20 cellular contexts compared by ENCODE assay signal in the genomic region with DNA sequence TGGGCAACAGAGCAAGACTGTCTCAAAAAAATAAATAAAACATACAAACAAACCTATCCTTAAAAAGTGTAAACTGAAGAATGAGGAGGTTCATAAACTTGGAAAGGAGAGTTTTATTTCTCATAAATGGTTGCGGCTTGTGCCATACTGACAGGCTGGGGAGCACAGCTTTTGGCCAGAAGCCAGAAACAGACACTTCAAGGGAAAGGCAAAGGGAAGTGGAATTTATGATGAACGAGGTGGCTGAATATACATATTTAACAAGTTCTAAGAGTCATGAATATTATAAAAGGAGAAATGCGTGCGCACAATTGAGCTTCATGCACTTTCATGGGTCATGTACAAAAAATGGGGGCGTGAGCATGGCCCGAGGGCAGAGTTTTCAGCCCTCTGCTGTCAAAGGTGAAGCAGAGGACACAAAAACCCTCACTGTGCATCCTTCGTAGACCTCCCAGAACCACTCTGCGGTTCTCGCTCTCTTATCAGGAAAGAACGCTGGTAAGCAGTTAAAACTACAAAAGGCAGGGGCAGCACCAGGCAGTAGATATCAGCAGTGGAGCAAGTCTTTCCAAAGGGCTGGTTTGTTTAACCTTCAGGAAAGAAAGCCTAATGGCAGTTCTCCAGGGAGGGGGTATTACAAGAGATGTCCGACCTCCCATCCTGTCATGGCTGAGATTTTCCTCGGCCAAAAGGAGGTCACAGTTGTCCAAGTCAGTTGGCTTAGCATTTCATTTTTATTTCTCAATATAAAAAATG. TPM values are rescaled to one million over a fixed set of nuclear protein-coding genes. Genes with fewer than 3 reads are reported as not detected.
DNase-seq lines count a peak whose midpoint lies in the region; TF ChIP-seq lines count a peak whose summit lies in the region.
"Had no signal": no experiment of that assay in that cellular context is flagged by ENCODE, and none has a peak within 500 bp of the region (broad histone marks: within the 10 kb centered on the region; RNA-seq: fewer than 3 reads in every experiment).

No MANE protein-coding gene starts in this region.

- H3K36me3 Mint-ChIP-seq in neural crest cell (ENCODE audit: low read depth): peaks cover 31% of the 10 kb centered on the region
- H3K36me3 Mint-ChIP-seq in endodermal cell (ENCODE audit: low read depth): peaks cover 38% of the 10 kb centered on the region
- peaks cover 42% of the 10 kb centered on the region for H3K36me3 Mint-ChIP-seq in activated T-helper 1 cell treated with anti-CD3 and anti-CD28 coated beads, Interleukin-12 subunit alpha, Interleukin-12 subunit beta, Interleukin-2, Interleukin-4 antibody, amounts not matched to agents 30 ng/mL and 10 ng/mL and 1 ng/mL, durations not matched to agents 14 hours and 24 hours and 36 hours (ENCODE audit: low read depth)

- H3K9me3 Mint-ChIP-seq in neural crest cell (peaks cover 12% of the 10 kb centered on the region), endodermal cell (peaks cover 7% of the 10 kb centered on the region)
- peaks cover 14% of the 10 kb centered on the region for H3K9me3 Mint-ChIP-seq in activated T-helper 1 cell treated with anti-CD3 and anti-CD28 coated beads, Interleukin-12 subunit alpha, Interleukin-12 subunit beta, Interleukin-2, Interleukin-4 antibody, amounts not matched to agents 30 ng/mL and 10 ng/mL and 1 ng/mL, durations not matched to agents 14 hours and 24 hours and 36 hours

- H3K9ac ChIP-seq in endodermal cell (ENCODE audit: extremely low read depth, low read length, poor library complexity, severe bottlenecking): no peak overlapping the region
- H3K9ac ChIP-seq: BLaER1 had no signal

- intact Hi-C loops in PC-9 (cut with micrococcal nuclease; ENCODE audit: unreplicated experiment): no loop called here
- intact Hi-C loops in activated T-helper 1 cell treated with anti-CD3 and anti-CD28 coated beads, Interleukin-12 subunit alpha, Interleukin-12 subunit beta, Interleukin-2, Interleukin-4 antibody, amounts not matched to agents 30 ng/mL and 10 ng/mL and 1 ng/mL, durations not matched to agents 14 hours and 24 hours and 36 hours (cut with micrococcal nuclease): no loop called here

- H2AFZ ChIP-seq in PC-9: no peak overlapping the region

- CTCF ChIA-PET in PC-9 (lab: Charles Lee): no interaction called here

- no TSS peak for BruUV-seq in PC-9 (replicated peaks; lab: Mats Ljungman, UMichigan)

- POLR2A ChIA-PET in PC-9 (lab: Charles Lee; ENCODE audit: unreplicated experiment): no interaction called here

- H3K36me3 ChIP-seq in PC-9 (ENCODE audit: low read depth): peaks cover 9% of the 10 kb centered on the region; the same call in 1 of the 2 replicates
- peaks cover 2% of the 10 kb centered on the region for H3K36me3 ChIP-seq in endodermal cell (ENCODE audit: control insufficient read depth, insufficient read depth, low read length)
- H3K36me3 ChIP-seq: colonic mucosa had no signal

- H3K4me2 ChIP-seq in PC-9: no peak overlapping the region
- H3K4me2 ChIP-seq: A549, BLaER1 had no signal

- H3K4me1 Mint-ChIP-seq in neural crest cell: peaks cover 5% of the 10 kb centered on the region
- H3K4me1 Mint-ChIP-seq in endodermal cell: no peaks in the 10 kb centered on the region
- no peaks in the 10 kb centered on the region for H3K4me1 Mint-ChIP-seq in activated T-helper 1 cell treated with anti-CD3 and anti-CD28 coated beads, Interleukin-12 subunit alpha, Interleukin-12 subunit beta, Interleukin-2, Interleukin-4 antibody, amounts not matched to agents 30 ng/mL and 10 ng/mL and 1 ng/mL, durations not matched to agents 14 hours and 24 hours and 36 hours (ENCODE audit: low read depth)

- H3K4me3 Mint-ChIP-seq in neural crest cell: no peak overlapping the region
- no peak overlapping the region for H3K4me3 Mint-ChIP-seq in endodermal cell
- no peak overlapping the region for H3K4me3 Mint-ChIP-seq in activated T-helper 1 cell treated with anti-CD3 and anti-CD28 coated beads, Interleukin-12 subunit alpha, Interleukin-12 subunit beta, Interleukin-2, Interleukin-4 antibody, amounts not matched to agents 30 ng/mL and 10 ng/mL and 1 ng/mL, durations not matched to agents 14 hours and 24 hours and 36 hours
- H3K4me3 Mint-ChIP-seq: activated naive CD8-positive, alpha-beta T cell treated with anti-CD3 and anti-CD28 coated beads, Interleukin-2, amount 10 ng/mL, durations not matched to agents 7 days and 5 days; brain; naive B cell had no signal

- H3F3A ChIP-seq in PC-9 (ENCODE audit: insufficient read depth, low read depth): no peaks in the 10 kb centered on the region

- H3K4me3 ChIP-seq in Jurkat, Clone E6-1 (ENCODE audit: low read length): peak overlapping the region; percentile 15
- no peak overlapping the region for H3K4me3 ChIP-seq in PC-9
- no peak overlapping the region for H3K4me3 ChIP-seq in endodermal cell (ENCODE audit: low read length)
- H3K4me3 ChIP-seq: A549, BLaER1, colonic mucosa had no signal

- H3K27ac ChIP-seq in PC-9: no peak overlapping the region
- no peak overlapping the region for H3K27ac ChIP-seq in endodermal cell (ENCODE audit: low read depth, low read length)
- H3K27ac ChIP-seq: A549, BLaER1, colonic mucosa had no signal

- no peak for TF ChIP-seq CTCF in neural crest cell (conservative IDR thresholded peaks at IDR 0.05)
- no peak for TF ChIP-seq CTCF in PC-9 (conservative IDR thresholded peaks at IDR 0.05)
- no peak for TF ChIP-seq CTCF in endodermal cell (conservative IDR thresholded peaks at IDR 0.05)

- H3K27me3 ChIP-seq in PC-9 (ENCODE audit: insufficient read depth, low read depth) (no peaks in the 10 kb centered on the region), endodermal cell (ENCODE audit: control insufficient read depth, insufficient read depth, low read length, poor library complexity, severe bottlenecking) (no peaks in the 10 kb centered on the region)
- H3K27me3 ChIP-seq: BLaER1, colonic mucosa had no signal

- no peaks in the 10 kb centered on the region for H3K9me3 ChIP-seq in PC-9 (ENCODE audit: insufficient read depth, low read depth)
- peaks cover 30% of the 10 kb centered on the region for H3K9me3 ChIP-seq in endodermal cell (ENCODE audit: control insufficient read depth, low read length)
- H3K9me3 ChIP-seq: A549, colonic mucosa had no signal

- no peaks in the 10 kb centered on the region for H3K4me1 ChIP-seq in PC-9 (replicated peaks; ENCODE audit: insufficient read depth)
- H3K4me1 ChIP-seq in endodermal cell (ENCODE audit: control insufficient read depth, insufficient read depth, low read length): no peaks in the 10 kb centered on the region
- H3K4me1 ChIP-seq: A549, colonic mucosa had no signal

- no peaks in the 10 kb centered on the region for H3K9me2 ChIP-seq in PC-9 (ENCODE audit: insufficient read depth)

- H3K79me2 ChIP-seq in PC-9 (ENCODE audit: low read depth): no peaks in the 10 kb centered on the region

- H3K27me3 Mint-ChIP-seq in neural crest cell (ENCODE audit: low read depth): no peaks in the 10 kb centered on the region
- no peaks in the 10 kb centered on the region for H3K27me3 Mint-ChIP-seq in endodermal cell (ENCODE audit: insufficient read depth)
- H3K27me3 Mint-ChIP-seq in activated T-helper 1 cell treated with anti-CD3 and anti-CD28 coated beads, Interleukin-12 subunit alpha, Interleukin-12 subunit beta, Interleukin-2, Interleukin-4 antibody, amounts not matched to agents 30 ng/mL and 10 ng/mL and 1 ng/mL, durations not matched to agents 14 hours and 24 hours and 36 hours (ENCODE audit: insufficient read depth): no peaks in the 10 kb centered on the region
- H3K27me3 Mint-ChIP-seq: activated naive CD8-positive, alpha-beta T cell treated with anti-CD3 and anti-CD28 coated beads, Interleukin-2, amount 10 ng/mL, durations not matched to agents 7 days and 5 days; brain; naive B cell had no signal

- DNase-seq in NOMO-1 treated with DMSO at 0.1 percent for 48 hours (lab: John Stamatoyannopoulos, UW; ENCODE audit: unreplicated experiment): peak; percentile 3
- no peak for DNase-seq in NOMO-1 treated with dmso at 0.1 percent for 144 hours (lab: John Stamatoyannopoulos, UW; ENCODE audit: unreplicated experiment)
- DNase-seq in Jurkat, Clone E6-1 (ENCODE audit: low read depth, low spot score): peak; percentile 83
- DNase-seq in amniotic epithelial cell (ENCODE audit: low read depth): peak; percentile 35
- no peak for DNase-seq in neural crest cell (ENCODE audit: low read depth, low spot score)
- DNase-seq in PC-9: no peak
- DNase-seq in endodermal cell: no peak
- no peak for DNase-seq in activated T-helper 1 cell treated with anti-CD3 and anti-CD28 coated beads, Interleukin-12 subunit alpha, Interleukin-12 subunit beta, Interleukin-2, Interleukin-4 antibody, amounts not matched to agents 30 ng/mL and 10 ng/mL and 1 ng/mL, durations not matched to agents 14 hours and 24 hours and 36 hours (ENCODE audit: low spot score)
- DNase-seq: activated CD4-positive, alpha-beta T cell treated with anti-CD3 and anti-CD28 coated beads for 4 hours; activated naive CD8-positive, alpha-beta T cell treated with anti-CD3 and anti-CD28 coated beads, Interleukin-2, amount 10 ng/mL, durations not matched to agents 7 days and 5 days; colonic mucosa; EL; naive B cell; NCI-H2171 treated with DMSO at 0.1 percent for 48 hours; NCI-H526 treated with DMSO at 0.1 percent for 48 hours; SHP77 treated with DMSO at 0.1 percent for 48 hours; SW 1271 had no signal

- peak overlapping the region; percentile 19 for H3K27ac Mint-ChIP-seq in neural crest cell (ENCODE audit: unreplicated experiment)
- H3K27ac Mint-ChIP-seq in endodermal cell: no peak overlapping the region
- no peak overlapping the region for H3K27ac Mint-ChIP-seq in activated T-helper 1 cell treated with anti-CD3 and anti-CD28 coated beads, Interleukin-12 subunit alpha, Interleukin-12 subunit beta, Interleukin-2, Interleukin-4 antibody, amounts not matched to agents 30 ng/mL and 10 ng/mL and 1 ng/mL, durations not matched to agents 14 hours and 24 hours and 36 hours
- H3K27ac Mint-ChIP-seq: activated naive CD8-positive, alpha-beta T cell treated with anti-CD3 and anti-CD28 coated beads, Interleukin-2, amount 10 ng/mL, durations not matched to agents 7 days and 5 days had no signal

- H4K20me1 ChIP-seq in PC-9 (ENCODE audit: insufficient read depth): no peaks in the 10 kb centered on the region
- H4K20me1 ChIP-seq: BLaER1 had no signal

- 94 to 98% methylated on average over 8 to 12 of the region's 12 CpGs for WGBS in endodermal cell (ENCODE audit: insufficient coverage in 1 of 2, insufficient read length in 1 of 2), 2 experiments

RNA-seq across cellular contexts. Expression of a gene that starts 29.1 kb away (rescaled TPM):
- 14.5 TPM for polyA plus RNA-seq in Jurkat, Clone E6-1 (2012; ENCODE audit: insufficient read depth, insufficient read length)
- total RNA-seq in neural crest cell (10.8 and 10.9 TPM in 2 replicates), PC-9 (2021) (24.9 and 31.1 TPM in 2 replicates), endodermal cell (10 to 100 TPM; 23.0 to 23.5 TPM)
- 15.3 TPM for polyA plus RNA-seq in endodermal cell (2013, experiment 1 of 2)
- polyA plus RNA-seq in endodermal cell (2013, experiment 2 of 2): 14.4 TPM
- 50.4 and 53.3 TPM in 2 replicates for total RNA-seq in activated T-helper 1 cell treated with anti-CD3 and anti-CD28 coated beads, Interleukin-12 subunit alpha, Interleukin-12 subunit beta, Interleukin-2, Interleukin-4 antibody, amounts not matched to agents 30 ng/mL and 10 ng/mL and 1 ng/mL, durations not matched to agents 14 hours and 24 hours and 36 hours

Comparison
In these comparisons a context has a peak if more than half of its experiments do, and no peak if none do; other contexts are left out.
1. DNase-seq: peak in NOMO-1 treated with DMSO at 0.1 percent for 48 hours (single experiment), Jurkat, Clone E6-1 (single experiment) and amniotic epithelial cell (single experiment); none in NOMO-1 treated with dmso at 0.1 percent for 144 hours (single experiment), neural crest cell (single experiment), PC-9 (0 of 2), endodermal cell (single experiment) and activated T-helper 1 cell treated with anti-CD3 and anti-CD28 coated beads, Interleukin-12 subunit alpha, Interleukin-12 subunit beta, Interleukin-2, Interleukin-4 antibody, amounts not matched to agents 30 ng/mL and 10 ng/mL and 1 ng/mL, durations not matched to agents 14 hours and 24 hours and 36 hours (single experiment).